Comparison of ENCODE assay signal across 1 cellular context in genomic region chr2:64640153-64641044, GRCh38.
A peak's percentile ranks its signal among the peaks of the same experiment; 100 is the strongest.
TF ChIP-seq lines count a peak whose summit lies in the region.

No MANE protein-coding gene starts in this region.

TF ChIP-seq in GM12878, 131 proteins besides CTCF, POLR2A, EP300 and RAD21 (continued from another document):
- peak; percentile 21; the same call in 1 of the 2 replicates for TF ChIP-seq ATF3 (IDR thresholded peaks at IDR 0.05; ENCODE audit: borderline replicate concordance, extremely low read depth, low read depth, low read length)
- TF ChIP-seq CHD4 (IDR thresholded peaks at IDR 0.05), result no peak
- no peak for TF ChIP-seq SMARCA5 (IDR thresholded peaks at IDR 0.05)
- no peak for TF ChIP-seq RELB (IDR thresholded peaks at IDR 0.05; ENCODE audit: low read depth)
- TF ChIP-seq MEF2A (IDR thresholded peaks at IDR 0.05; ENCODE audit: insufficient read depth, low read depth, low read length), result no peak
- TF ChIP-seq HCFC1 (IDR thresholded peaks at IDR 0.05; ENCODE audit: low read length), result no peak
- no peak for TF ChIP-seq ZSCAN29 (IDR thresholded peaks at IDR 0.05)
- no peak for TF ChIP-seq ZBTB11 (CRISPR knock-in tag; IDR thresholded peaks at IDR 0.05)
- TF ChIP-seq CUX1 (IDR thresholded peaks at IDR 0.05; ENCODE audit: insufficient replicate concordance, low read depth, low read length), result no peak
- peak; percentile 81 for TF ChIP-seq RAD51 (IDR thresholded peaks at IDR 0.05)
- TF ChIP-seq MLLT1 (IDR thresholded peaks at IDR 0.05), result no peak
- TF ChIP-seq USF1 (IDR thresholded peaks at IDR 0.05; ENCODE audit: borderline replicate concordance, extremely low read length, insufficient read depth, low read depth, low read length), result peak; percentile 26
- no peak for TF ChIP-seq CBX5 (IDR thresholded peaks at IDR 0.05; ENCODE audit: low read depth)
- TF ChIP-seq TCF7 (IDR thresholded peaks at IDR 0.05; ENCODE audit: borderline replicate concordance), result no peak
- no peak for TF ChIP-seq IKZF2 (IDR thresholded peaks at IDR 0.05)
TF ChIP-seq in GM12878: peak in this region for 3.
